10 cellular contexts compared by ENCODE assay signal in genomic region chr11:93329936-93330445, GRCh38. TPM values are rescaled to one million over a fixed set of nuclear protein-coding genes. Genes with fewer than 3 reads are reported as not detected.
DNase-seq lines count a peak whose midpoint lies in the region; ATAC-seq and TF ChIP-seq lines count a peak whose summit lies in the region.
"Had no signal": no experiment of that assay in that cellular context is flagged by ENCODE, and none has a peak within 500 bp of the region (broad histone marks: within the 10 kb centered on the region; RNA-seq: fewer than 3 reads in every experiment).

No MANE protein-coding gene starts in this region.

- intact Hi-C loops in CD4-positive, alpha-beta T cell (cut with DNase I, micrococcal nuclease), result no loop called here
- intact Hi-C loops in mammary epithelial cell (cut with micrococcal nuclease), result no loop called here

- in situ Hi-C loops in mammary epithelial cell (cut with MboI; ENCODE audit: low sequenced_read_pairs in 2 of 2), result no loop called here

- no peaks in the 10 kb centered on the region for H3K36me3 ChIP-seq in mammary epithelial cell (ENCODE audit: insufficient read depth, low read length)
- no peaks in the 10 kb centered on the region for H3K36me3 ChIP-seq in muscle layer of duodenum (ENCODE audit: control insufficient read depth in 1 of 2, insufficient read depth in 2 of 2, low read length in 2 of 2)

- no peak for DNase-seq in CD4-positive, alpha-beta T cell
- peak; percentile 87 for DNase-seq in NCI-H1092 treated with DMSO at 0.1 percent for 48 hours (lab: John Stamatoyannopoulos, UW)
- DNase-seq in mammary epithelial cell, result no peak
- DNase-seq in activated CD8-positive, alpha-beta memory T cell treated with anti-CD3 and anti-CD28 coated beads, Interleukin-2, amount 50 U/mL, for 4 hours, result no peak
- no peak for DNase-seq in SK-N-DZ (ENCODE audit: low spot score)
- no peak for DNase-seq in activated CD4-positive, alpha-beta T cell treated with anti-CD3 and anti-CD28 coated beads, Interleukin-2, amount 50 U/mL, for 1 hour

- TF ChIP-seq CTCF in CD4-positive, alpha-beta T cell (IDR thresholded peaks at IDR 0.05), result no peak
- no peak for TF ChIP-seq CTCF in mammary epithelial cell (conservative IDR thresholded peaks at IDR 0.05 in 1 of 2, IDR thresholded peaks at IDR 0.05 in 1 of 2; ENCODE audit: extremely low read depth in 1 of 2, insufficient read depth in 1 of 2, low read depth in 1 of 2, low read length in 2 of 2)

- 4% methylated on average over 12 of the region's 16 CpGs for WGBS in mammary epithelial cell (ENCODE audit: low coverage, missing lambda C conversion rate)

- no peak overlapping the region for H3K27ac Mint-ChIP-seq in CD4-positive, alpha-beta T cell

- peaks cover 55% of the 10 kb centered on the region for H3K27me3 Mint-ChIP-seq in CD4-positive, alpha-beta T cell

- no peak overlapping the region for H3K9ac ChIP-seq in mammary epithelial cell (ENCODE audit: insufficient read depth, low read length)

- H3K4me1 Mint-ChIP-seq in CD4-positive, alpha-beta T cell (ENCODE audit: low read depth), result peaks cover 10% of the 10 kb centered on the region

- peak overlapping the region; percentile 76 for H2AFZ ChIP-seq in mammary epithelial cell (ENCODE audit: low read depth, low read length)

- no TSS peak for BruUV-seq in mammary epithelial cell (replicated peaks; lab: Mats Ljungman, UMichigan)

- no peaks in the 10 kb centered on the region for H3K9me3 ChIP-seq in CD4-positive, alpha-beta T cell (ENCODE audit: control insufficient read depth, low read length)
- H3K9me3 ChIP-seq in mammary epithelial cell (replicated peaks; ENCODE audit: insufficient read depth, low read length) (no peaks in the 10 kb centered on the region), muscle layer of duodenum (ENCODE audit: control insufficient read depth in 1 of 2, low read length in 2 of 2) (no peaks in the 10 kb centered on the region)

- H3K4me1 ChIP-seq in mammary epithelial cell (ENCODE audit: insufficient read depth, low read length) (peaks cover 9% of the 10 kb centered on the region), muscle layer of duodenum (ENCODE audit: control insufficient read depth in 1 of 2, insufficient read depth in 2 of 2, low read length in 2 of 2) (no peaks in the 10 kb centered on the region)

- no peak overlapping the region for H3K27ac ChIP-seq in CD4-positive, alpha-beta T cell (ENCODE audit: low read depth, low read length)
- H3K27ac ChIP-seq in mammary epithelial cell (ENCODE audit: insufficient read depth, low read depth, low read length) (no peak overlapping the region), muscle layer of duodenum (ENCODE audit: low read length) (no peak overlapping the region)
- H3K27ac ChIP-seq: SK-N-MC had no signal

- H3K4me3 ChIP-seq in mammary epithelial cell (replicated peaks in 1 of 3; ENCODE audit: insufficient read depth in 1 of 3, low read depth in 2 of 3, low read length in 3 of 3) (peak overlapping the region in 2 of 3 experiments; percentile 20 to 29), muscle layer of duodenum (ENCODE audit: low read depth in 1 of 2, low read length in 2 of 2) (peak overlapping the region; percentile 37 to 62)
- H3K4me3 ChIP-seq: SK-N-MC had no signal

- H3K4me2 ChIP-seq in mammary epithelial cell (ENCODE audit: insufficient read depth, low read depth, low read length), result peak overlapping the region; percentile 65

- dilution Hi-C loops in mammary epithelial cell (cut with HindIII; ENCODE audit: low sequenced_read_pairs), result no loop called here

- no peak for ATAC-seq in CD4-positive, alpha-beta T cell (ENCODE audit: poor library complexity)
- ATAC-seq in HG03025 (IDR thresholded peaks at IDR 0.05; ENCODE audit: low FRiP score, unreplicated experiment), result no peak

- H3K36me3 Mint-ChIP-seq in CD4-positive, alpha-beta T cell (ENCODE audit: low read depth), result no peaks in the 10 kb centered on the region

- CTCF ChIA-PET in CD4-positive, alpha-beta T cell (lab: Charles Lee), result no interaction called here
- CTCF ChIA-PET in mammary epithelial cell (lab: Charles Lee; ENCODE audit: low non-redundant PET), result no interaction called here

- no peaks in the 10 kb centered on the region for H3K79me2 ChIP-seq in mammary epithelial cell (ENCODE audit: insufficient read depth, low read length)

- POLR2A ChIA-PET in CD4-positive, alpha-beta T cell (lab: Charles Lee), result no interaction called here

- H3K9me3 Mint-ChIP-seq in CD4-positive, alpha-beta T cell, result no peaks in the 10 kb centered on the region

- H4K20me1 ChIP-seq in mammary epithelial cell (ENCODE audit: insufficient read depth, low read length), result no peaks in the 10 kb centered on the region

- peaks cover 17% of the 10 kb centered on the region for H3K27me3 ChIP-seq in CD4-positive, alpha-beta T cell (ENCODE audit: control insufficient read depth, insufficient read depth, low read length)
- H3K27me3 ChIP-seq in mammary epithelial cell (ENCODE audit: insufficient read depth, low read length) (peaks cover 15% of the 10 kb centered on the region), muscle layer of duodenum (ENCODE audit: low read depth, low read length) (no peaks in the 10 kb centered on the region)

- H3K4me3 Mint-ChIP-seq in CD4-positive, alpha-beta T cell, result peak overlapping the region; percentile 69

RNA-seq across cellular contexts. Expression of gene DEUP1, which starts 0.6 kb away (rescaled TPM):
- not detected for total RNA-seq in CD4-positive, alpha-beta T cell
- total RNA-seq in mammary epithelial cell, result under 1 TPM in 1 of 2 donors, not detected in 1; under 0.01 TPM
- not detected for polyA plus RNA-seq in mammary epithelial cell
- polyA minus RNA-seq in mammary epithelial cell, result not detected
- not detected in 2 replicates for polyA plus RNA-seq in SK-N-DZ (2014; cell fraction: cytosol; rRNA removed)
- polyA plus RNA-seq in SK-N-DZ (2014; cell fraction: nucleus; rRNA removed), result not detected in 2 replicates
- total RNA-seq: left cardiac atrium had no signal
